Comparison of ENCODE assay signal across 24 cellular contexts in genomic region chr7:91847881-91848599, GRCh38. TPM values are rescaled to one million over a fixed set of nuclear protein-coding genes. Genes with fewer than 3 reads are reported as not detected.
A peak's percentile ranks its signal among the peaks of the same experiment; 100 is the strongest.
DNase-seq lines count a peak whose midpoint lies in the region; ATAC-seq, FAIRE-seq and TF ChIP-seq lines count a peak whose summit lies in the region.
"Had no signal": no experiment of that assay in that cellular context is flagged by ENCODE, and none has a peak within 500 bp of the region (broad histone marks: within the 10 kb centered on the region; RNA-seq: fewer than 3 reads in every experiment).

No MANE protein-coding gene starts in this region.

- no peak for FAIRE-seq in K562 (lab: Jason Lieb, UNC)
- FAIRE-seq: endothelial cell of umbilical vein, RCC 7860 had no signal

- H3K9me1 ChIP-seq in K562 (ENCODE audit: control insufficient read depth, insufficient read depth, low read length) = no peaks in the 10 kb centered on the region

- H3K9ac ChIP-seq in HUES48 (ENCODE audit: low read depth, low read length) = no peak overlapping the region
- H3K9ac ChIP-seq in K562 (ENCODE audit: insufficient read depth in 1 of 2, low read depth in 2 of 2, low read length in 2 of 2) = no peak overlapping the region

- peak overlapping the region in 1 of 9 donors; percentile 24 for H3K27ac Mint-ChIP-seq in naive thymus-derived CD4-positive, alpha-beta T cell
- H3K27ac Mint-ChIP-seq: activated CD8-positive, alpha-beta memory T cell treated with anti-CD3 and anti-CD28 coated beads, Interleukin-2, amount 10 ng/mL, durations not matched to agents 7 days and 5 days; activated naive CD4-positive, alpha-beta T cell treated with anti-CD3 and anti-CD28 coated beads, Interleukin-2, amount 10 ng/mL, durations not matched to agents 7 days and 5 days; CD4-positive, CD25-positive, alpha-beta regulatory T cell; stimulated activated naive B cell treated with anti-CD40 and anti-IgM and Interleukin-4, amounts not matched to agents 10 μg/mL and 1 μg/mL and 100 μg/mL, for 72 hours had no signal

- no peaks in the 10 kb centered on the region for H3K27me3 ChIP-seq in HUES48 (ENCODE audit: control insufficient read depth, insufficient read depth, low read length)
- no peaks in the 10 kb centered on the region for H3K27me3 ChIP-seq in K562 (ENCODE audit: control insufficient read depth in 2 of 2, insufficient read depth in 2 of 2, low read length in 2 of 2)
- H3K27me3 ChIP-seq in naive thymus-derived CD4-positive, alpha-beta T cell (ENCODE audit: control insufficient read depth in 2 of 2, insufficient read depth in 2 of 2, low read length in 2 of 2) = no peaks in the 10 kb centered on the region
- no peaks in the 10 kb centered on the region for H3K27me3 ChIP-seq in left ventricle myocardium inferior (ENCODE audit: low read depth)
- H3K27me3 ChIP-seq: heart left ventricle had no signal

- H3K4me1 ChIP-seq in HUES48 (ENCODE audit: control insufficient read depth, insufficient read depth, low read length) = peaks cover 6% of the 10 kb centered on the region
- no peaks in the 10 kb centered on the region for H3K4me1 ChIP-seq in K562 (replicated peaks in 1 of 2; ENCODE audit: control insufficient read depth in 2 of 2, insufficient read depth in 2 of 2, low read length in 2 of 2)
- H3K4me1 ChIP-seq in naive thymus-derived CD4-positive, alpha-beta T cell (ENCODE audit: control insufficient read depth in 2 of 2, insufficient read depth in 2 of 2, low read length in 2 of 2) = no peaks in the 10 kb centered on the region
- no peaks in the 10 kb centered on the region for H3K4me1 ChIP-seq in left ventricle myocardium inferior

- no peak overlapping the region for H2AFZ ChIP-seq in K562 (ENCODE audit: low read depth, low read length)

- CTCF ChIA-PET in K562 (lab: Yijun Ruan, JAX; ENCODE audit: low intra/inter-chr PET ratio) = no interaction called here
- CTCF ChIA-PET in naive thymus-derived CD4-positive, alpha-beta T cell (lab: Charles Lee) = no interaction called here

- H3K4me1 Mint-ChIP-seq in naive thymus-derived CD4-positive, alpha-beta T cell = peaks cover 0 to 5% (median 0%) of the 10 kb centered on the region in 7 donors
- H3K4me1 Mint-ChIP-seq: activated CD8-positive, alpha-beta memory T cell treated with anti-CD3 and anti-CD28 coated beads, Interleukin-2, amount 10 ng/mL, durations not matched to agents 7 days and 5 days; activated naive CD4-positive, alpha-beta T cell treated with anti-CD3 and anti-CD28 coated beads, Interleukin-2, amount 10 ng/mL, durations not matched to agents 7 days and 5 days had no signal

- no TSS peak for BruUV-seq in K562 (replicated peaks; lab: Mats Ljungman, UMichigan)

- TF ChIP-seq CTCF in K562 (IDR thresholded peaks at IDR 0.05 in 2 of 3, conservative IDR thresholded peaks at IDR 0.05 in 1 of 3; ENCODE audit: insufficient read depth in 2 of 3, low read depth in 1 of 3, low read length in 3 of 3) (no peak), left ventricle myocardium inferior (IDR thresholded peaks at IDR 0.05; ENCODE audit: borderline replicate concordance) (no peak)

- H3K36me3 ChIP-seq in HUES48 (ENCODE audit: control insufficient read depth, insufficient read depth, low read length) = no peaks in the 10 kb centered on the region
- no peaks in the 10 kb centered on the region for H3K36me3 ChIP-seq in K562 (ENCODE audit: control insufficient read depth, insufficient read depth, low read length)
- H3K36me3 ChIP-seq in naive thymus-derived CD4-positive, alpha-beta T cell (ENCODE audit: control insufficient read depth in 2 of 3, insufficient read depth in 3 of 3, low read length in 3 of 3) = no peaks in the 10 kb centered on the region
- no peaks in the 10 kb centered on the region for H3K36me3 ChIP-seq in left ventricle myocardium inferior
- H3K36me3 ChIP-seq: heart left ventricle had no signal

- H3K4me3 ChIP-seq in HUES48 (ENCODE audit: low read depth, low read length) = no peak overlapping the region
- H3K4me3 ChIP-seq in K562 = no peak overlapping the region
- no peak overlapping the region for H3K4me3 ChIP-seq in naive thymus-derived CD4-positive, alpha-beta T cell (ENCODE audit: low read length)
- no peak overlapping the region for H3K4me3 ChIP-seq in left ventricle myocardium inferior
- H3K4me3 ChIP-seq: heart left ventricle, SK-N-MC had no signal

- DNase-seq in NOMO-1 treated with DMSO at 0.1 percent for 48 hours (lab: John Stamatoyannopoulos, UW; ENCODE audit: unreplicated experiment) (peak; percentile 98), K562 (ENCODE audit: extremely low read depth in 1 of 4, low spot score in 3 of 4) (no peak), left ventricle myocardium inferior (no peak)
- no peak for DNase-seq in naive thymus-derived CD4-positive, alpha-beta T cell
- DNase-seq: activated CD8-positive, alpha-beta memory T cell treated with anti-CD3 and anti-CD28 coated beads, Interleukin-2, amount 10 ng/mL, durations not matched to agents 7 days and 5 days; activated naive CD4-positive, alpha-beta T cell treated with anti-CD3 and anti-CD28 coated beads, Interleukin-2, amount 10 ng/mL, durations not matched to agents 7 days and 5 days; CD4-positive, CD25-positive, alpha-beta regulatory T cell; dermis blood vessel endothelial cell; DMS 273 treated with DMSO at 0.1 percent for 48 hours; GOT3; heart left ventricle; NCI-H1048; NCI-H187 treated with DMSO at 0.1 percent for 48 hours; NCI-H345; occipital lobe; stimulated activated CD4-positive, alpha-beta T cell treated with anti-CD3 and anti-CD28 coated beads, Interleukin-2, amount 100 ng/mL, for 48 hours; stimulated activated naive B cell treated with anti-CD40 and anti-IgM and Interleukin-4, amounts not matched to agents 10 μg/mL and 1 μg/mL and 100 μg/mL, for 72 hours had no signal

- H4K20me1 ChIP-seq in K562 (replicated peaks; ENCODE audit: control insufficient read depth, insufficient read depth, low read length) = no peaks in the 10 kb centered on the region

- no peaks in the 10 kb centered on the region for H3K27me3 Mint-ChIP-seq in naive thymus-derived CD4-positive, alpha-beta T cell
- H3K27me3 Mint-ChIP-seq: activated CD8-positive, alpha-beta memory T cell treated with anti-CD3 and anti-CD28 coated beads, Interleukin-2, amount 10 ng/mL, durations not matched to agents 7 days and 5 days; activated naive CD4-positive, alpha-beta T cell treated with anti-CD3 and anti-CD28 coated beads, Interleukin-2, amount 10 ng/mL, durations not matched to agents 7 days and 5 days; CD4-positive, CD25-positive, alpha-beta regulatory T cell; stimulated activated naive B cell treated with anti-CD40 and anti-IgM and Interleukin-4, amounts not matched to agents 10 μg/mL and 1 μg/mL and 100 μg/mL, for 72 hours had no signal

- no peak for TF ChIP-seq RAD21 in K562 (CRISPR knock-in tag; conservative IDR thresholded peaks at IDR 0.05 in 1 of 2, IDR thresholded peaks at IDR 0.05 in 1 of 2)

- no peak overlapping the region for H3K4me2 ChIP-seq in K562 (ENCODE audit: insufficient read depth, low read length)

- no peak for TF ChIP-seq EP300 in K562 (IDR thresholded peaks at IDR 0.05; ENCODE audit: low read length)

- WGBS in K562 (ENCODE audit: insufficient coverage, low coverage, missing lambda C conversion rate) = 22% methylated on average over 4 of the region's 4 CpGs

- no peaks in the 10 kb centered on the region for H3K79me2 ChIP-seq in K562 (ENCODE audit: control insufficient read depth, insufficient read depth, low read length)

- peaks cover 4 to 50% (median 31%) of the 10 kb centered on the region in 5 donors for H3K36me3 Mint-ChIP-seq in naive thymus-derived CD4-positive, alpha-beta T cell
- H3K36me3 Mint-ChIP-seq: activated naive CD4-positive, alpha-beta T cell treated with anti-CD3 and anti-CD28 coated beads, Interleukin-2, amount 10 ng/mL, durations not matched to agents 7 days and 5 days had no signal

- no peaks in the 10 kb centered on the region for H3K9me3 ChIP-seq in HUES48 (ENCODE audit: control insufficient read depth, insufficient read depth, low read length)
- H3K9me3 ChIP-seq in K562 (replicated peaks; ENCODE audit: control insufficient read depth, insufficient read depth, low read depth, low read length) = no peaks in the 10 kb centered on the region
- H3K9me3 ChIP-seq in naive thymus-derived CD4-positive, alpha-beta T cell (ENCODE audit: control insufficient read depth in 2 of 3, low read length in 3 of 3) = no peaks in the 10 kb centered on the region
- peaks cover 9% of the 10 kb centered on the region for H3K9me3 ChIP-seq in left ventricle myocardium inferior (replicated peaks)

- in situ Hi-C loops in K562 (cut with MboI) = no loop called here

- H3K27ac ChIP-seq in HUES48 (ENCODE audit: low read depth, low read length) (peak overlapping the region; percentile 47), K562 (ENCODE audit: extremely low read depth, low read depth, low read length) (no peak overlapping the region), left ventricle myocardium inferior (replicated peaks) (no peak overlapping the region)
- no peak overlapping the region for H3K27ac ChIP-seq in naive thymus-derived CD4-positive, alpha-beta T cell (ENCODE audit: low read depth, low read length)
- H3K27ac ChIP-seq: heart left ventricle had no signal

- no peak overlapping the region for H3K4me3 Mint-ChIP-seq in naive thymus-derived CD4-positive, alpha-beta T cell
- H3K4me3 Mint-ChIP-seq: activated CD8-positive, alpha-beta memory T cell treated with anti-CD3 and anti-CD28 coated beads, Interleukin-2, amount 10 ng/mL, durations not matched to agents 7 days and 5 days; activated naive CD4-positive, alpha-beta T cell treated with anti-CD3 and anti-CD28 coated beads, Interleukin-2, amount 10 ng/mL, durations not matched to agents 7 days and 5 days; CD4-positive, CD25-positive, alpha-beta regulatory T cell; stimulated activated naive B cell treated with anti-CD40 and anti-IgM and Interleukin-4, amounts not matched to agents 10 μg/mL and 1 μg/mL and 100 μg/mL, for 72 hours had no signal

- ATAC-seq in K562 = 0 out of 3 replicates have a peak, but pooled peaks have one; percentile 21
- ATAC-seq in naive thymus-derived CD4-positive, alpha-beta T cell = peak; percentile 52
- ATAC-seq in HG02763 (IDR thresholded peaks at IDR 0.05; ENCODE audit: unreplicated experiment) = no peak
- no peak for ATAC-seq in GM21360 (IDR thresholded peaks at IDR 0.05; ENCODE audit: unreplicated experiment)
- no peak for ATAC-seq in HG03139 (IDR thresholded peaks at IDR 0.05; ENCODE audit: unreplicated experiment)
- ATAC-seq: activated CD8-positive, alpha-beta memory T cell treated with anti-CD3 and anti-CD28 coated beads, Interleukin-2, amount 10 ng/mL, durations not matched to agents 7 days and 5 days; stimulated activated naive B cell treated with anti-CD40 and anti-IgM and Interleukin-4, amounts not matched to agents 10 μg/mL and 1 μg/mL and 100 μg/mL, for 72 hours had no signal

- TF ChIP-seq POLR2A in K562 (conservative IDR thresholded peaks at IDR 0.05) = no peak

- POLR2A ChIA-PET in K562 (lab: Yijun Ruan, JAX) = no interaction called here
- POLR2A ChIA-PET in naive thymus-derived CD4-positive, alpha-beta T cell (lab: Charles Lee) = no interaction called here

- intact Hi-C loops in K562 (cut with micrococcal nuclease) = no loop called here
- intact Hi-C loops in naive thymus-derived CD4-positive, alpha-beta T cell (cut with micrococcal nuclease) = no loop called here
- intact Hi-C loops in left ventricle myocardium inferior (cut with micrococcal nuclease) = no loop called here

- peaks cover 3 to 18% (median 9%) of the 10 kb centered on the region in 11 donors for H3K9me3 Mint-ChIP-seq in naive thymus-derived CD4-positive, alpha-beta T cell
- H3K9me3 Mint-ChIP-seq: activated naive CD4-positive, alpha-beta T cell treated with anti-CD3 and anti-CD28 coated beads, Interleukin-2, amount 10 ng/mL, durations not matched to agents 7 days and 5 days had no signal

RNA-seq across cellular contexts. Expression of gene MTERF1, which starts 32.5 kb away (rescaled TPM):
- total RNA-seq in K562 (2011; cell fraction: chromatin; rRNA removed; ENCODE audit: low replicate concordance) = 18.9 and 61.8 TPM in 2 replicates
- total RNA-seq in K562 (2011; cell fraction: nucleolus; rRNA removed) = 7.5 and 11.4 TPM in 2 replicates
- 31.2 and 51.5 TPM in 2 replicates for total RNA-seq in K562 (2011; cell fraction: nucleoplasm; rRNA removed)
- total RNA-seq in K562 (2014; rRNA removed) = 14.0 and 15.7 TPM in 2 replicates
- total RNA-seq in K562 (2014; rRNA removed; fragmentation: Illumina TruSeq; extraction: Trizol) = 29.1 and 31.3 TPM in 2 replicates
- 25.0 and 27.6 TPM in 2 replicates for total RNA-seq in K562 (2015; rRNA removed; fragmentation: Illumina TruSeq; extraction: Trizol)
- 19.0 and 19.3 TPM in 2 replicates for total RNA-seq in K562 (2021)
- polyA plus RNA-seq in K562 (2011; rRNA removed) = 17.3 and 35.9 TPM in 2 replicates
- 2.0 and 6.7 TPM in 2 replicates for polyA plus RNA-seq in K562 (2011; cell fraction: cytosol; rRNA removed)
- 10.4 and 11.5 TPM in 2 replicates for polyA plus RNA-seq in K562 (2011; cell fraction: nucleus; rRNA removed)
- polyA plus RNA-seq in K562 (2012) = 13.5 and 16.1 TPM in 2 replicates
- polyA plus RNA-seq in K562 (2014; fragmentation: Illumina TruSeq; extraction: Trizol) = 23.0 and 30.3 TPM in 2 replicates
- 10 to 100 TPM; 45.8 to 49.2 TPM for polyA plus RNA-seq in K562 (2014; fragmentation: Nextera tagmentation; extraction: Ambion mirVana)
- 22.4 and 23.0 TPM in 2 replicates for polyA plus RNA-seq in K562 (2014; rRNA removed)
- 33.4 and 42.8 TPM in 2 replicates for polyA minus RNA-seq in K562 (2011; rRNA and poly(A)+ RNA removed)
- polyA minus RNA-seq in K562 (2011; cell fraction: cytosol; rRNA and poly(A)+ RNA removed) = 1.7 and 7.3 TPM in 2 replicates
- 20.6 and 28.9 TPM in 2 replicates for polyA minus RNA-seq in K562 (2011; cell fraction: nucleus; rRNA and poly(A)+ RNA removed)
- 10 to 100 TPM in 4 of 5 experiments, 1 to 10 TPM in 1; 9.6 to 32.7 (median 17.8) TPM for total RNA-seq in naive thymus-derived CD4-positive, alpha-beta T cell
- polyA plus RNA-seq in naive thymus-derived CD4-positive, alpha-beta T cell = 10 to 100 TPM; 12.8 to 14.1 TPM
- total RNA-seq in left ventricle myocardium inferior = 9.2 TPM

Comparison
In these comparisons a context has a peak if more than half of its experiments do, and no peak if none do; other contexts are left out.
1. ATAC-seq: peak in K562 (single experiment) and naive thymus-derived CD4-positive, alpha-beta T cell (single experiment); none in HG02763 (single experiment), GM21360 (single experiment) and HG03139 (single experiment).